In genomic region chr1:167927075-167927754, GRCh38 we compare ENCODE assay signal across 11 cellular contexts. TPM values are rescaled to one million over a fixed set of nuclear protein-coding genes. Genes with fewer than 3 reads are reported as not detected.
DNase-seq lines count a peak whose midpoint lies in the region; ATAC-seq and TF ChIP-seq lines count a peak whose summit lies in the region.
"Had no signal": no experiment of that assay in that cellular context is flagged by ENCODE, and none has a peak within 500 bp of the region (broad histone marks: within the 10 kb centered on the region; RNA-seq: fewer than 3 reads in every experiment).

No MANE protein-coding gene starts in this region.

- H3K36me3 ChIP-seq in body of pancreas (replicated peaks in 1 of 2; ENCODE audit: insufficient read depth in 1 of 2, low read depth in 2 of 2), result no peaks in the 10 kb centered on the region
- H3K36me3 ChIP-seq in psoas muscle (ENCODE audit: insufficient read depth in 1 of 2, low read depth in 1 of 2), result peaks cover 0 to 5% of the 10 kb centered on the region in 2 donors

- 41 to 51% methylated on average over 4 of the region's 4 CpGs for WGBS in body of pancreas, 2 donors
- WGBS in psoas muscle, 3 donors, result 48 to 63% (median 49%) methylated on average over 4 of the region's 4 CpGs

- ATAC-seq in GM18511 (IDR thresholded peaks at IDR 0.05; ENCODE audit: unreplicated experiment) (peak; percentile 74), HG02642 (IDR thresholded peaks at IDR 0.05; ENCODE audit: poor library complexity, unreplicated experiment) (peak; percentile 48), body of pancreas (peak; percentile 35), psoas muscle (no peak), HG03520 (IDR thresholded peaks at IDR 0.05; ENCODE audit: unreplicated experiment) (no peak), GM18505 (IDR thresholded peaks at IDR 0.05; ENCODE audit: unreplicated experiment) (no peak), HG03439 (IDR thresholded peaks at IDR 0.05; ENCODE audit: unreplicated experiment) (no peak)
- no peak for ATAC-seq in activated naive CD4-positive, alpha-beta T cell treated with anti-CD3 and anti-CD28 coated beads, Interleukin-2, amount 50 U/mL, for 72 hours

- no peak for TF ChIP-seq CTCF in body of pancreas (IDR thresholded peaks at IDR 0.05)
- TF ChIP-seq CTCF in psoas muscle (IDR thresholded peaks at IDR 0.05), result no peak

- H3K4me3 ChIP-seq in body of pancreas, result no peak overlapping the region
- no peak overlapping the region for H3K4me3 ChIP-seq in psoas muscle

- H3K27me3 ChIP-seq in body of pancreas (no peaks in the 10 kb centered on the region), psoas muscle (ENCODE audit: insufficient read depth in 3 of 3, low read length in 2 of 3) (no peaks in the 10 kb centered on the region)

- intact Hi-C loops in body of pancreas (cut with DNase I), result no loop called here
- intact Hi-C loops in psoas muscle (cut with DNase I), result loop anchor here in 1 of 2 donors (5.0 kb wide), 1 partner anchor 105 kb away; no protein-coding TSS in a partner anchor

- peak overlapping the region in 3 of 4 donors; percentile 32 to 72 (median 39) for H3K27ac ChIP-seq in body of pancreas
- peak overlapping the region; percentile 51 for H3K27ac ChIP-seq in psoas muscle

- no peak for DNase-seq in body of pancreas
- DNase-seq in psoas muscle, result no peak
- DNase-seq in activated naive CD4-positive, alpha-beta T cell treated with anti-CD3 and anti-CD28 coated beads, Interleukin-2, amount 50 U/mL, for 72 hours (ENCODE audit: low spot score in 2 of 2), result no peak
- DNase-seq: C1 segment of cervical spinal cord, hypothalamus, KG1 had no signal

- no peaks in the 10 kb centered on the region for H3K9me3 ChIP-seq in body of pancreas
- no peaks in the 10 kb centered on the region for H3K9me3 ChIP-seq in psoas muscle

- H3K4me1 ChIP-seq in body of pancreas (peaks cover 39% of the 10 kb centered on the region), psoas muscle (peaks cover 69% of the 10 kb centered on the region)

- H3K36me3 Mint-ChIP-seq in activated naive CD4-positive, alpha-beta T cell treated with anti-CD3 and anti-CD28 coated beads, Interleukin-2, amount 50 U/mL, for 72 hours, result peaks cover 4% of the 10 kb centered on the region in 2 donors

- H3K27ac Mint-ChIP-seq in activated naive CD4-positive, alpha-beta T cell treated with anti-CD3 and anti-CD28 coated beads, Interleukin-2, amount 50 U/mL, for 72 hours, result no peak overlapping the region

- no peak for TF ChIP-seq POLR2A in body of pancreas (IDR thresholded peaks at IDR 0.05)
- TF ChIP-seq POLR2A in GM18505 (IDR thresholded peaks at IDR 0.05; ENCODE audit: borderline replicate concordance, extremely low read depth, insufficient read depth, insufficient read length), result no peak

- H3K9me3 Mint-ChIP-seq in activated naive CD4-positive, alpha-beta T cell treated with anti-CD3 and anti-CD28 coated beads, Interleukin-2, amount 50 U/mL, for 72 hours, result no peaks in the 10 kb centered on the region

RNA-seq across cellular contexts. Expression of gene DCAF6, which starts 9.3 kb away (rescaled TPM):
- total RNA-seq in body of pancreas, result 10 to 100 TPM; 30.7 to 42.8 TPM
- 100 to 1,000 TPM; 259 to 396 (median 327) TPM for total RNA-seq in psoas muscle
- 100 to 1,000 TPM in 2 of 3 donors, 10 to 100 TPM in 1; 71.0 to 369 (median 240) TPM for polyA plus RNA-seq in psoas muscle
- 10 to 100 TPM; 28.1 to 33.0 TPM for total RNA-seq in activated naive CD4-positive, alpha-beta T cell treated with anti-CD3 and anti-CD28 coated beads, Interleukin-2, amount 50 U/mL, for 72 hours

RNA-seq across cellular contexts. Expression of gene MPC2, which starts 9.7 kb away (rescaled TPM):
- total RNA-seq in body of pancreas (10 to 100 TPM; 19.4 to 21.5 TPM), psoas muscle (100 to 1,000 TPM; 112 to 207 (median 181) TPM)
- polyA plus RNA-seq in psoas muscle, result 100 to 1,000 TPM in 2 of 3 donors, 10 to 100 TPM in 1; 94.0 to 153 (median 122) TPM
- 10 to 100 TPM; 60.3 to 68.6 TPM for total RNA-seq in activated naive CD4-positive, alpha-beta T cell treated with anti-CD3 and anti-CD28 coated beads, Interleukin-2, amount 50 U/mL, for 72 hours

RNA-seq across cellular contexts. Expression of gene ADCY10, which starts 13.3 kb away (rescaled TPM):
- total RNA-seq in body of pancreas, result under 1 TPM in 1 of 2 donors, not detected in 1; 0.26 TPM
- total RNA-seq in psoas muscle, result under 1 TPM; 0.17 to 0.54 (median 0.20) TPM
- under 1 TPM; 0.01 to 0.10 (median 0.09) TPM for polyA plus RNA-seq in psoas muscle
- under 1 TPM; 0.18 to 0.53 TPM for total RNA-seq in activated naive CD4-positive, alpha-beta T cell treated with anti-CD3 and anti-CD28 coated beads, Interleukin-2, amount 50 U/mL, for 72 hours

Comparison
In these comparisons a context has a peak if more than half of its experiments do, and no peak if none do; other contexts are left out.
1. ATAC-seq: peak in GM18511 (single experiment), HG02642 (single experiment) and body of pancreas (single experiment); none in psoas muscle (0 of 4), HG03520 (single experiment), activated naive CD4-positive, alpha-beta T cell treated with anti-CD3 and anti-CD28 coated beads, Interleukin-2, amount 50 U/mL, for 72 hours (0 of 2), GM18505 (single experiment) and HG03439 (single experiment).
2. RNA of gene DCAF6, which starts 9.3 kb away (total RNA-seq): 259 to 396 TPM in psoas muscle; 30.7 to 42.8 TPM in body of pancreas and 28.1 to 33.0 TPM in activated naive CD4-positive, alpha-beta T cell treated with anti-CD3 and anti-CD28 coated beads, Interleukin-2, amount 50 U/mL, for 72 hours; every median in the first group is over 4 times any median in the second.